In genomic region chr17:68456529-68457167, GRCh38 we compare ENCODE assay signal across 8 cellular contexts. TPM values are rescaled to one million over a fixed set of nuclear protein-coding genes. Genes with fewer than 3 reads are reported as not detected.
DNase-seq lines count a peak whose midpoint lies in the region; ATAC-seq and TF ChIP-seq lines count a peak whose summit lies in the region.

No MANE protein-coding gene starts in this region.

- H3K4me3 ChIP-seq in DND-41 (ENCODE audit: low read depth in 1 of 2, low read length in 2 of 2): peak overlapping the region; percentile 39 to 78; a peak in 3 of 4 replicates
- H3K4me3 ChIP-seq in LNCaP clone FGC (ENCODE audit: low read depth, low read length): peak overlapping the region; percentile 57

- peaks cover 60% of the 10 kb centered on the region for H3K4me1 Mint-ChIP-seq in activated T-helper 1 cell treated with anti-CD3 and anti-CD28 coated beads, Interleukin-12 subunit alpha, Interleukin-12 subunit beta, Interleukin-2, Interleukin-4 antibody, amounts not matched to agents 30 ng/mL and 10 ng/mL and 1 ng/mL, durations not matched to agents 14 hours and 24 hours and 36 hours (ENCODE audit: low read depth)
- peaks cover 57% of the 10 kb centered on the region for H3K4me1 Mint-ChIP-seq in nephron

- intact Hi-C loops in activated T-helper 1 cell treated with anti-CD3 and anti-CD28 coated beads, Interleukin-12 subunit alpha, Interleukin-12 subunit beta, Interleukin-2, Interleukin-4 antibody, amounts not matched to agents 30 ng/mL and 10 ng/mL and 1 ng/mL, durations not matched to agents 14 hours and 24 hours and 36 hours (cut with micrococcal nuclease): loop anchor here (1.0 to 2.0 kb wide), 5 partner anchors 20 to 421 kb away; partner anchors contain the start of genes AMZ2, KPNA2 and PRKAR1A

- ATAC-seq in DND-41 (ENCODE audit: insufficient read depth, low read depth) (0 out of 3 replicates have a peak, but pooled peaks have one; percentile 0), GM18520 (IDR thresholded peaks at IDR 0.05; ENCODE audit: unreplicated experiment) (no peak), HG03039 (IDR thresholded peaks at IDR 0.05; ENCODE audit: unreplicated experiment) (no peak), HG03097 (IDR thresholded peaks at IDR 0.05; ENCODE audit: low FRiP score, unreplicated experiment) (no peak)

- no peaks in the 10 kb centered on the region for H3K9me3 Mint-ChIP-seq in activated T-helper 1 cell treated with anti-CD3 and anti-CD28 coated beads, Interleukin-12 subunit alpha, Interleukin-12 subunit beta, Interleukin-2, Interleukin-4 antibody, amounts not matched to agents 30 ng/mL and 10 ng/mL and 1 ng/mL, durations not matched to agents 14 hours and 24 hours and 36 hours
- H3K9me3 Mint-ChIP-seq in nephron: no peaks in the 10 kb centered on the region

- H2AFZ ChIP-seq in DND-41 (ENCODE audit: low read depth, low read length): peak overlapping the region; percentile 79

- peak overlapping the region; percentile 89 for H3K4me3 Mint-ChIP-seq in activated T-helper 1 cell treated with anti-CD3 and anti-CD28 coated beads, Interleukin-12 subunit alpha, Interleukin-12 subunit beta, Interleukin-2, Interleukin-4 antibody, amounts not matched to agents 30 ng/mL and 10 ng/mL and 1 ng/mL, durations not matched to agents 14 hours and 24 hours and 36 hours
- H3K4me3 Mint-ChIP-seq in nephron: peak overlapping the region; percentile 94 to 99 (median 99)

- no peaks in the 10 kb centered on the region for H3K27me3 Mint-ChIP-seq in activated T-helper 1 cell treated with anti-CD3 and anti-CD28 coated beads, Interleukin-12 subunit alpha, Interleukin-12 subunit beta, Interleukin-2, Interleukin-4 antibody, amounts not matched to agents 30 ng/mL and 10 ng/mL and 1 ng/mL, durations not matched to agents 14 hours and 24 hours and 36 hours (ENCODE audit: insufficient read depth)
- H3K27me3 Mint-ChIP-seq in nephron (ENCODE audit: low read depth): peaks cover 4% of the 10 kb centered on the region

- no peaks in the 10 kb centered on the region for H3K9me3 ChIP-seq in DND-41 (ENCODE audit: insufficient read depth, low read length, severe bottlenecking)

- H3K27ac Mint-ChIP-seq in activated T-helper 1 cell treated with anti-CD3 and anti-CD28 coated beads, Interleukin-12 subunit alpha, Interleukin-12 subunit beta, Interleukin-2, Interleukin-4 antibody, amounts not matched to agents 30 ng/mL and 10 ng/mL and 1 ng/mL, durations not matched to agents 14 hours and 24 hours and 36 hours: peak overlapping the region; percentile 80
- H3K27ac Mint-ChIP-seq in nephron: peak overlapping the region; percentile 89 to 95 (median 90)

- no peaks in the 10 kb centered on the region for H3K36me3 ChIP-seq in DND-41 (ENCODE audit: insufficient read depth, low read length)

- H3K27ac ChIP-seq in DND-41 (ENCODE audit: low read length): peak overlapping the region; percentile 70; the same call in 1 of the 2 replicates

- TF ChIP-seq CTCF in DND-41 (IDR thresholded peaks at IDR 0.05; ENCODE audit: borderline replicate concordance, extremely low read depth, low read length, poor library complexity, severe bottlenecking) (no peak), LNCaP clone FGC (IDR thresholded peaks at IDR 0.05; ENCODE audit: control insufficient read depth, extremely low read depth, insufficient read depth) (no peak), nephron (IDR thresholded peaks at IDR 0.05; ENCODE audit: unreplicated experiment in 3 of 3) (no peak)

- no peaks in the 10 kb centered on the region for H3K79me2 ChIP-seq in DND-41 (ENCODE audit: insufficient read depth, low read length)

- peak overlapping the region; percentile 98 for H3K4me2 ChIP-seq in DND-41 (ENCODE audit: insufficient read depth, low read length)

- H3K27me3 ChIP-seq in DND-41 (ENCODE audit: insufficient read depth, low read length, poor library complexity): no peaks in the 10 kb centered on the region

- peaks cover 10% of the 10 kb centered on the region for H3K36me3 Mint-ChIP-seq in activated T-helper 1 cell treated with anti-CD3 and anti-CD28 coated beads, Interleukin-12 subunit alpha, Interleukin-12 subunit beta, Interleukin-2, Interleukin-4 antibody, amounts not matched to agents 30 ng/mL and 10 ng/mL and 1 ng/mL, durations not matched to agents 14 hours and 24 hours and 36 hours (ENCODE audit: low read depth)
- peaks cover 1% of the 10 kb centered on the region for H3K36me3 Mint-ChIP-seq in nephron (ENCODE audit: low read depth)

- no peak for DNase-seq in DND-41
- peak; percentile 49 for DNase-seq in LNCaP clone FGC (ENCODE audit: low read depth)
- DNase-seq in activated T-helper 1 cell treated with anti-CD3 and anti-CD28 coated beads, Interleukin-12 subunit alpha, Interleukin-12 subunit beta, Interleukin-2, Interleukin-4 antibody, amounts not matched to agents 30 ng/mL and 10 ng/mL and 1 ng/mL, durations not matched to agents 14 hours and 24 hours and 36 hours (ENCODE audit: low spot score): no peak
- peak; percentile 81 for DNase-seq in foreskin melanocyte

- no peaks in the 10 kb centered on the region for H4K20me1 ChIP-seq in DND-41 (ENCODE audit: insufficient read depth, low read length)

- peaks cover 47% of the 10 kb centered on the region for H3K4me1 ChIP-seq in DND-41 (ENCODE audit: insufficient read depth, low read length)

- peak overlapping the region; percentile 65 for H3K9ac ChIP-seq in DND-41 (ENCODE audit: low read depth, low read length)

RNA-seq across cellular contexts. Expression of gene WIPI1, which starts 0.6 kb away (rescaled TPM):
- 11.5 and 13.1 TPM in 2 replicates for total RNA-seq in activated T-helper 1 cell treated with anti-CD3 and anti-CD28 coated beads, Interleukin-12 subunit alpha, Interleukin-12 subunit beta, Interleukin-2, Interleukin-4 antibody, amounts not matched to agents 30 ng/mL and 10 ng/mL and 1 ng/mL, durations not matched to agents 14 hours and 24 hours and 36 hours

RNA-seq across cellular contexts. Expression of gene PRKAR1A, which starts 55.6 kb away (rescaled TPM):
- 209 and 214 TPM in 2 replicates for total RNA-seq in activated T-helper 1 cell treated with anti-CD3 and anti-CD28 coated beads, Interleukin-12 subunit alpha, Interleukin-12 subunit beta, Interleukin-2, Interleukin-4 antibody, amounts not matched to agents 30 ng/mL and 10 ng/mL and 1 ng/mL, durations not matched to agents 14 hours and 24 hours and 36 hours

Comparison
In these comparisons a context has a peak if more than half of its experiments do, and no peak if none do; other contexts are left out.
1. DNase-seq: peak in LNCaP clone FGC (single experiment) and foreskin melanocyte (single experiment); none in DND-41 (single experiment) and activated T-helper 1 cell treated with anti-CD3 and anti-CD28 coated beads, Interleukin-12 subunit alpha, Interleukin-12 subunit beta, Interleukin-2, Interleukin-4 antibody, amounts not matched to agents 30 ng/mL and 10 ng/mL and 1 ng/mL, durations not matched to agents 14 hours and 24 hours and 36 hours (single experiment).